Comparison of ENCODE assay signal across 1 cellular context in genomic region chr7:29230871-29231345, GRCh38.
TF ChIP-seq lines count a peak whose summit lies in the region.

No MANE protein-coding gene starts in this region.

TF ChIP-seq in HepG2, 621 proteins besides CTCF, POLR2A, EP300 and RAD21 (continued from another document and continues in another):
- TF ChIP-seq THRA (CRISPR knock-in tag; IDR thresholded peaks at IDR 0.05; ENCODE audit: borderline replicate concordance) (peak; percentile 33; the same call in 1 of the 2 replicates), KLF15 (CRISPR knock-in tag; IDR thresholded peaks at IDR 0.05; ENCODE audit: borderline replicate concordance) (no peak), CENPBD1 (CRISPR knock-in tag; IDR thresholded peaks at IDR 0.05; ENCODE audit: borderline replicate concordance, low read depth) (no peak), KLF16 (CRISPR knock-in tag; IDR thresholded peaks at IDR 0.05) (no peak; a peak in 1 of 4 replicates), FOXK1 (CRISPR knock-in tag; IDR thresholded peaks at IDR 0.05; ENCODE audit: borderline replicate concordance, low read depth) (peak; percentile 56; the same call in 1 of the 2 replicates), TARDBP (CRISPR knock-in tag; IDR thresholded peaks at IDR 0.05) (peak; percentile 36; the same call in 1 of the 2 replicates), ZNF367 (CRISPR knock-in tag; IDR thresholded peaks at IDR 0.05; ENCODE audit: borderline replicate concordance) (no peak), PRPF4 (IDR thresholded peaks at IDR 0.05; ENCODE audit: low read depth, low read length, poor library complexity, severe bottlenecking) (no peak), CHCHD3 (CRISPR knock-in tag; IDR thresholded peaks at IDR 0.05) (no peak), CHD2 (IDR thresholded peaks at IDR 0.05; ENCODE audit: low read depth, low read length) (no peak), DRAP1 (CRISPR knock-in tag; IDR thresholded peaks at IDR 0.05) (no peak), ZNF614 (CRISPR knock-in tag; IDR thresholded peaks at IDR 0.05; ENCODE audit: borderline replicate concordance) (peak; percentile 66; the same call in 1 of the 2 replicates), HMGXB3 (CRISPR knock-in tag; IDR thresholded peaks at IDR 0.05; ENCODE audit: borderline replicate concordance) (no peak), NFAT5 (CRISPR knock-in tag; IDR thresholded peaks at IDR 0.05) (no peak), GLMP (CRISPR knock-in tag; IDR thresholded peaks at IDR 0.05; ENCODE audit: borderline replicate concordance) (no peak), SP140L (CRISPR knock-in tag; IDR thresholded peaks at IDR 0.05; ENCODE audit: borderline replicate concordance) (0 out of 2 replicates have a peak, but pooled peaks have one; percentile 40), DR1 (CRISPR knock-in tag; IDR thresholded peaks at IDR 0.05) (no peak), PREB (CRISPR knock-in tag; IDR thresholded peaks at IDR 0.05) (no peak), ZMYM3 (CRISPR knock-in tag; IDR thresholded peaks at IDR 0.05) (peak; percentile 92), REXO4 (CRISPR knock-in tag; IDR thresholded peaks at IDR 0.05; ENCODE audit: borderline replicate concordance) (no peak), USF2 (IDR thresholded peaks at IDR 0.05; ENCODE audit: low read depth, low read length) (no peak), USF2 (CRISPR knock-in tag; IDR thresholded peaks at IDR 0.05; ENCODE audit: borderline replicate concordance) (no peak), REL (CRISPR knock-in tag; conservative IDR thresholded peaks at IDR 0.05) (no peak), ZNF142 (CRISPR knock-in tag; IDR thresholded peaks at IDR 0.05) (no peak; the same call in 1 of the 2 replicates), ATF6 (CRISPR knock-in tag; conservative IDR thresholded peaks at IDR 0.05) (no peak), BRD4 (CRISPR knock-in tag; IDR thresholded peaks at IDR 0.05) (0 out of 2 replicates have a peak, but pooled peaks have one; percentile 29)
